In the genomic region with DNA sequence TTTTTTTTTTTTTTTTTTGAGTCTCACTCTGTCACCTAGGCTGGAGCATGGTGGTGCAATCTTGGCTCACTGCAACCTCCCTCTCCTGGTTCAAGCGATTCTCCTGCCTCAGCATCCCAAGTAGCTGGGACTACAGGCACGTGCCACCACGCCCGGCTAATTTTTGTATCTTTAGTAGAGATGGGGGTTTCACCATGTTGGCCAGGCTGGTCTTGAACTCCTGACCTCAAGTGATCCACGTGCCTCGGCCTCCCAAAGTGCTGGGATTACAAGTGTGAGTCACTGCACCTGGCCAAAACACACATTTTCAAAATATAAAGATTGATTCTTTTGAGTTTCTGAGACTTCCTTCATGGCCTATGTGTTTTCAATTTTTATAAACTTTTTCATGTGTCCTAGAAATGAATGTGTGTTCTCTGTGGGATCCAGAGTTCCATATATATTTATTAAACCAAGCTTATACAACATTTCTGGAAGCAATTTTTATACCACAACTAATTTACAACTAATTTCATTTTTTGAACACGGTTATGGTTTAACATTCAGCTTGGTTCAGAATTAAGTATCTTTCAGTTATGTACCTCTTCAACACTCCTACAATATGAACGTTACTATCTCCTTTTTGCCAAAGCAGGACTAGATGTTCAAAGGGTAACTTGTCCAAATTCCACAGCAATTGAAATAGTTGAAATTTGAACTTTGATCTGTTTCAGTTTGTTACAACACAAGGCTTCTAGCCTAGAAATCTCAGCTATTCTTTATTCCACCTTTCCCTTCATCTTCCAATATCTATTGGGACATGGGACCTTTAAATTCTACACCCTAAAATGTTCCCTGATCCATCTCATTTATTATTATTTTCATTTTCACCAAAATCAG, we compare ENCODE assay signal across 1 cellular context.
A peak's percentile ranks its signal among the peaks of the same experiment; 100 is the strongest.
TF ChIP-seq lines count a peak whose summit lies in the region.

No MANE protein-coding gene starts in this region.

TF ChIP-seq in HepG2, 621 proteins besides CTCF, POLR2A, EP300 and RAD21 (continues in another document):
- TF ChIP-seq, protein P1, sequence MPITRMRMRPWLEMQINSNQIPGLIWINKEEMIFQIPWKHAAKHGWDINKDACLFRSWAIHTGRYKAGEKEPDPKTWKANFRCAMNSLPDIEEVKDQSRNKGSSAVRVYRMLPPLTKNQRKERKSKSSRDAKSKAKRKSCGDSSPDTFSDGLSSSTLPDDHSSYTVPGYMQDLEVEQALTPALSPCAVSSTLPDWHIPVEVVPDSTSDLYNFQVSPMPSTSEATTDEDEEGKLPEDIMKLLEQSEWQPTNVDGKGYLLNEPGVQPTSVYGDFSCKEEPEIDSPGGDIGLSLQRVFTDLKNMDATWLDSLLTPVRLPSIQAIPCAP (CRISPR knock-in tag; IDR thresholded peaks at IDR 0.05; ENCODE audit: low read depth): no peak
- TF ChIP-seq GATAD1 (CRISPR knock-in tag; IDR thresholded peaks at IDR 0.05): peak; percentile 31; the same call in 1 of the 2 replicates
- TF ChIP-seq, protein P2, sequence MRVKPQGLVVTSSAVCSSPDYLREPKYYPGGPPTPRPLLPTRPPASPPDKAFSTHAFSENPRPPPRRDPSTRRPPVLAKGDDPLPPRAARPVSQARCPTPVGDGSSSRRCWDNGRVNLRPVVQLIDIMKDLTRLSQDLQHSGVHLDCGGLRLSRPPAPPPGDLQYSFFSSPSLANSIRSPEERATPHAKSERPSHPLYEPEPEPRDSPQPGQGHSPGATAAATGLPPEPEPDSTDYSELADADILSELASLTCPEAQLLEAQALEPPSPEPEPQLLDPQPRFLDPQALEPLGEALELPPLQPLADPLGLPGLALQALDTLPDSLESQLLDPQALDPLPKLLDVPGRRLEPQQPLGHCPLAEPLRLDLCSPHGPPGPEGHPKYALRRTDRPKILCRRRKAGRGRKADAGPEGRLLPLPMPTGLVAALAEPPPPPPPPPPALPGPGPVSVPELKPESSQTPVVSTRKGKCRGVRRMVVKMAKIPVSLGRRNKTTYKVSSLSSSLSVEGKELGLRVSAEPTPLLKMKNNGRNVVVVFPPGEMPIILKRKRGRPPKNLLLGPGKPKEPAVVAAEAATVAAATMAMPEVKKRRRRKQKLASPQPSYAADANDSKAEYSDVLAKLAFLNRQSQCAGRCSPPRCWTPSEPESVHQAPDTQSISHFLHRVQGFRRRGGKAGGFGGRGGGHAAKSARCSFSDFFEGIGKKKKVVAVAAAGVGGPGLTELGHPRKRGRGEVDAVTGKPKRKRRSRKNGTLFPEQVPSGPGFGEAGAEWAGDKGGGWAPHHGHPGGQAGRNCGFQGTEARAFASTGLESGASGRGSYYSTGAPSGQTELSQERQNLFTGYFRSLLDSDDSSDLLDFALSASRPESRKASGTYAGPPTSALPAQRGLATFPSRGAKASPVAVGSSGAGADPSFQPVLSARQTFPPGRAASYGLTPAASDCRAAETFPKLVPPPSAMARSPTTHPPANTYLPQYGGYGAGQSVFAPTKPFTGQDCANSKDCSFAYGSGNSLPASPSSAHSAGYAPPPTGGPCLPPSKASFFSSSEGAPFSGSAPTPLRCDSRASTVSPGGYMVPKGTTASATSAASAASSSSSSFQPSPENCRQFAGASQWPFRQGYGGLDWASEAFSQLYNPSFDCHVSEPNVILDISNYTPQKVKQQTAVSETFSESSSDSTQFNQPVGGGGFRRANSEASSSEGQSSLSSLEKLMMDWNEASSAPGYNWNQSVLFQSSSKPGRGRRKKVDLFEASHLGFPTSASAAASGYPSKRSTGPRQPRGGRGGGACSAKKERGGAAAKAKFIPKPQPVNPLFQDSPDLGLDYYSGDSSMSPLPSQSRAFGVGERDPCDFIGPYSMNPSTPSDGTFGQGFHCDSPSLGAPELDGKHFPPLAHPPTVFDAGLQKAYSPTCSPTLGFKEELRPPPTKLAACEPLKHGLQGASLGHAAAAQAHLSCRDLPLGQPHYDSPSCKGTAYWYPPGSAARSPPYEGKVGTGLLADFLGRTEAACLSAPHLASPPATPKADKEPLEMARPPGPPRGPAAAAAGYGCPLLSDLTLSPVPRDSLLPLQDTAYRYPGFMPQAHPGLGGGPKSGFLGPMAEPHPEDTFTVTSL (CRISPR knock-in tag; IDR thresholded peaks at IDR 0.05; ENCODE audit: borderline replicate concordance): peak; percentile 73; the same call in 1 of the 2 replicates
- TF ChIP-seq ZNF790 (CRISPR knock-in tag; IDR thresholded peaks at IDR 0.05; ENCODE audit: borderline replicate concordance): no peak
- TF ChIP-seq ZMYM2 (CRISPR knock-in tag; IDR thresholded peaks at IDR 0.05): peak; percentile 71
- TF ChIP-seq NCOR1 (IDR thresholded peaks at IDR 0.05; ENCODE audit: borderline replicate concordance, low read length): peak; percentile 94
- TF ChIP-seq MED1 (CRISPR knock-in tag; IDR thresholded peaks at IDR 0.05): 0 out of 2 replicates have a peak, but pooled peaks have one; percentile 23
- TF ChIP-seq, protein P3, sequence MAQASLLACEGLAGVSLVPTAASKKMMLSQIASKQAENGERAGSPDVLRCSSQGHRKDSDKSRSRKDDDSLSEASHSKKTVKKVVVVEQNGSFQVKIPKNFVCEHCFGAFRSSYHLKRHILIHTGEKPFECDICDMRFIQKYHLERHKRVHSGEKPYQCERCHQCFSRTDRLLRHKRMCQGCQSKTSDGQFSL (CRISPR knock-in tag; IDR thresholded peaks at IDR 0.05): no peak
- TF ChIP-seq HMG20B (CRISPR knock-in tag; conservative IDR thresholded peaks at IDR 0.05): peak; percentile 76
- TF ChIP-seq, protein P4, sequence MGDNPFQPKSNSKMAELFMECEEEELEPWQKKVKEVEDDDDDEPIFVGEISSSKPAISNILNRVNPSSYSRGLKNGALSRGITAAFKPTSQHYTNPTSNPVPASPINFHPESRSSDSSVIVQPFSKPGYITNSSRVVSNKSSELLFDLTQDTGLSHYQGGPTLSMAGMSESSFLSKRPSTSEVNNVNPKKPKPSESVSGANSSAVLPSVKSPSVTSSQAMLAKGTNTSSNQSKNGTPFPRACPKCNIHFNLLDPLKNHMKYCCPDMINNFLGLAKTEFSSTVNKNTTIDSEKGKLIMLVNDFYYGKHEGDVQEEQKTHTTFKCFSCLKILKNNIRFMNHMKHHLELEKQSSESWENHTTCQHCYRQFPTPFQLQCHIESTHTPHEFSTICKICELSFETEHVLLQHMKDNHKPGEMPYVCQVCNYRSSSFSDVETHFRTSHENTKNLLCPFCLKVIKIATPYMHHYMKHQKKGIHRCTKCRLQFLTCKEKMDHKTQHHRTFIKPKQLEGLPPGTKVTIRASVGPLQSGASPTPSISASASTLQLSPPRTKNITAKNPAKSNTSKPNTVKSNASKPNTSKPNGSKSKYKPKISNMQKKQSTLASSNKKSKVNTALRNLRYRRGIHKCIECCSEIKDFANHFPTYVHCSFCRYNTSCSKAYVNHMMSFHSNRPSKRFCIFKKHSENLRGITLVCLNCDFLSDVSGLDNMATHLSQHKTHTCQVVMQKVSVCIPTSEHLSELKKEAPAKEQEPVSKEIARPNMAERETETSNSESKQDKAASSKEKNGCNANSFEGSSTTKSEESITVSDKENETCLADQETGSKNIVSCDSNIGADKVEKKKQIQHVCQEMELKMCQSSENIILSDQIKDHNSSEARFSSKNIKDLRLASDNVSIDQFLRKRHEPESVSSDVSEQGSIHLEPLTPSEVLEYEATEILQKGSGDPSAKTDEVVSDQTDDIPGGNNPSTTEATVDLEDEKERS (CRISPR knock-in tag; IDR thresholded peaks at IDR 0.05): 0 out of 2 replicates have a peak, but pooled peaks have one; percentile 51
- TF ChIP-seq, protein P5, sequence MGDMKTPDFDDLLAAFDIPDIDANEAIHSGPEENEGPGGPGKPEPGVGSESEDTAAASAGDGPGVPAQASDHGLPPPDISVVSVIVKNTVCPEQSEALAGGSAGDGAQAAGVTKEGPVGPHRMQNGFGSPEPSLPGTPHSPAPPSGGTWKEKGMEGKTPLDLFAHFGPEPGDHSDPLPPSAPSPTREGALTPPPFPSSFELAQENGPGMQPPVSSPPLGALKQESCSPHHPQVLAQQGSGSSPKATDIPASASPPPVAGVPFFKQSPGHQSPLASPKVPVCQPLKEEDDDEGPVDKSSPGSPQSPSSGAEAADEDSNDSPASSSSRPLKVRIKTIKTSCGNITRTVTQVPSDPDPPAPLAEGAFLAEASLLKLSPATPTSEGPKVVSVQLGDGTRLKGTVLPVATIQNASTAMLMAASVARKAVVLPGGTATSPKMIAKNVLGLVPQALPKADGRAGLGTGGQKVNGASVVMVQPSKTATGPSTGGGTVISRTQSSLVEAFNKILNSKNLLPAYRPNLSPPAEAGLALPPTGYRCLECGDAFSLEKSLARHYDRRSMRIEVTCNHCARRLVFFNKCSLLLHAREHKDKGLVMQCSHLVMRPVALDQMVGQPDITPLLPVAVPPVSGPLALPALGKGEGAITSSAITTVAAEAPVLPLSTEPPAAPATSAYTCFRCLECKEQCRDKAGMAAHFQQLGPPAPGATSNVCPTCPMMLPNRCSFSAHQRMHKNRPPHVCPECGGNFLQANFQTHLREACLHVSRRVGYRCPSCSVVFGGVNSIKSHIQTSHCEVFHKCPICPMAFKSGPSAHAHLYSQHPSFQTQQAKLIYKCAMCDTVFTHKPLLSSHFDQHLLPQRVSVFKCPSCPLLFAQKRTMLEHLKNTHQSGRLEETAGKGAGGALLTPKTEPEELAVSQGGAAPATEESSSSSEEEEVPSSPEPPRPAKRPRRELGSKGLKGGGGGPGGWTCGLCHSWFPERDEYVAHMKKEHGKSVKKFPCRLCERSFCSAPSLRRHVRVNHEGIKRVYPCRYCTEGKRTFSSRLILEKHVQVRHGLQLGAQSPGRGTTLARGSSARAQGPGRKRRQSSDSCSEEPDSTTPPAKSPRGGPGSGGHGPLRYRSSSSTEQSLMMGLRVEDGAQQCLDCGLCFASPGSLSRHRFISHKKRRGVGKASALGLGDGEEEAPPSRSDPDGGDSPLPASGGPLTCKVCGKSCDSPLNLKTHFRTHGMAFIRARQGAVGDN (CRISPR knock-in tag; IDR thresholded peaks at IDR 0.05): 0 out of 2 replicates have a peak, but pooled peaks have one; percentile 17
- TF ChIP-seq, protein P6, sequence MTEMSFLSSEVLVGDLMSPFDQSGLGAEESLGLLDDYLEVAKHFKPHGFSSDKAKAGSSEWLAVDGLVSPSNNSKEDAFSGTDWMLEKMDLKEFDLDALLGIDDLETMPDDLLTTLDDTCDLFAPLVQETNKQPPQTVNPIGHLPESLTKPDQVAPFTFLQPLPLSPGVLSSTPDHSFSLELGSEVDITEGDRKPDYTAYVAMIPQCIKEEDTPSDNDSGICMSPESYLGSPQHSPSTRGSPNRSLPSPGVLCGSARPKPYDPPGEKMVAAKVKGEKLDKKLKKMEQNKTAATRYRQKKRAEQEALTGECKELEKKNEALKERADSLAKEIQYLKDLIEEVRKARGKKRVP (CRISPR knock-in tag; IDR thresholded peaks at IDR 0.05): peak in 1 of 2 experiments; percentile 46; a peak in 1 of 4 replicates
- TF ChIP-seq, protein P7, sequence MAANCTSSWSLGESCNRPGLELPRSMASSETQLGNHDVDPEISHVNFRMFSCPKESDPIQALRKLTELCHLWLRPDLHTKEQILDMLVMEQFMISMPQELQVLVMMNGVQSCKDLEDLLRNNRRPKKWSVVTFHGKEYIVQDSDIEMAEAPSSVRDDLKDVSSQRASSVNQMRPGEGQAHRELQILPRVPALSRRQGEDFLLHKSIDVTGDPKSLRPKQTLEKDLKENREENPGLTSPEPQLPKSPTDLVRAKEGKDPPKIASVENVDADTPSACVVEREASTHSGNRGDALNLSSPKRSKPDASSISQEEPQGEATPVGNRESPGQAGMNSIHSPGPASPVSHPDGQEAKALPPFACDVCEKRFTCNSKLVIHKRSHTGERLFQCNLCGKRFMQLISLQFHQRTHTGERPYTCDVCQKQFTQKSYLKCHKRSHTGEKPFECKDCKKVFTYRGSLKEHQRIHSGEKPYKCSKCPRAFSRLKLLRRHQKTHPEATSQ (CRISPR knock-in tag; IDR thresholded peaks at IDR 0.05; ENCODE audit: borderline replicate concordance): peak; percentile 28; the same call in 1 of the 2 replicates
- TF ChIP-seq ZNF546 (CRISPR knock-in tag; conservative IDR thresholded peaks at IDR 0.05): no peak
- TF ChIP-seq SRSF4 (IDR thresholded peaks at IDR 0.05; ENCODE audit: low read depth, low read length, poor library complexity, severe bottlenecking): no peak
- no peak for TF ChIP-seq NR2C2 (CRISPR knock-in tag; IDR thresholded peaks at IDR 0.05; ENCODE audit: borderline replicate concordance)
- TF ChIP-seq, protein P8, sequence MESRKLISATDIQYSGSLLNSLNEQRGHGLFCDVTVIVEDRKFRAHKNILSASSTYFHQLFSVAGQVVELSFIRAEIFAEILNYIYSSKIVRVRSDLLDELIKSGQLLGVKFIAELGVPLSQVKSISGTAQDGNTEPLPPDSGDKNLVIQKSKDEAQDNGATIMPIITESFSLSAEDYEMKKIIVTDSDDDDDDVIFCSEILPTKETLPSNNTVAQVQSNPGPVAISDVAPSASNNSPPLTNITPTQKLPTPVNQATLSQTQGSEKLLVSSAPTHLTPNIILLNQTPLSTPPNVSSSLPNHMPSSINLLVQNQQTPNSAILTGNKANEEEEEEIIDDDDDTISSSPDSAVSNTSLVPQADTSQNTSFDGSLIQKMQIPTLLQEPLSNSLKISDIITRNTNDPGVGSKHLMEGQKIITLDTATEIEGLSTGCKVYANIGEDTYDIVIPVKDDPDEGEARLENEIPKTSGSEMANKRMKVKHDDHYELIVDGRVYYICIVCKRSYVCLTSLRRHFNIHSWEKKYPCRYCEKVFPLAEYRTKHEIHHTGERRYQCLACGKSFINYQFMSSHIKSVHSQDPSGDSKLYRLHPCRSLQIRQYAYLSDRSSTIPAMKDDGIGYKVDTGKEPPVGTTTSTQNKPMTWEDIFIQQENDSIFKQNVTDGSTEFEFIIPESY (CRISPR knock-in tag; IDR thresholded peaks at IDR 0.05): no peak
- 0 out of 2 replicates have a peak, but pooled peaks have one; percentile 32 for TF ChIP-seq ZNF614 (CRISPR knock-in tag; IDR thresholded peaks at IDR 0.05; ENCODE audit: borderline replicate concordance)
- 0 out of 2 replicates have a peak, but pooled peaks have one; percentile 24 for TF ChIP-seq ZMYM3 (CRISPR knock-in tag; IDR thresholded peaks at IDR 0.05)
- TF ChIP-seq CEBPG (CRISPR knock-in tag; IDR thresholded peaks at IDR 0.05): peak; percentile 84
- peak; percentile 50 for TF ChIP-seq FOSL2 (CRISPR knock-in tag; IDR thresholded peaks at IDR 0.05)
- TF ChIP-seq, protein P9, sequence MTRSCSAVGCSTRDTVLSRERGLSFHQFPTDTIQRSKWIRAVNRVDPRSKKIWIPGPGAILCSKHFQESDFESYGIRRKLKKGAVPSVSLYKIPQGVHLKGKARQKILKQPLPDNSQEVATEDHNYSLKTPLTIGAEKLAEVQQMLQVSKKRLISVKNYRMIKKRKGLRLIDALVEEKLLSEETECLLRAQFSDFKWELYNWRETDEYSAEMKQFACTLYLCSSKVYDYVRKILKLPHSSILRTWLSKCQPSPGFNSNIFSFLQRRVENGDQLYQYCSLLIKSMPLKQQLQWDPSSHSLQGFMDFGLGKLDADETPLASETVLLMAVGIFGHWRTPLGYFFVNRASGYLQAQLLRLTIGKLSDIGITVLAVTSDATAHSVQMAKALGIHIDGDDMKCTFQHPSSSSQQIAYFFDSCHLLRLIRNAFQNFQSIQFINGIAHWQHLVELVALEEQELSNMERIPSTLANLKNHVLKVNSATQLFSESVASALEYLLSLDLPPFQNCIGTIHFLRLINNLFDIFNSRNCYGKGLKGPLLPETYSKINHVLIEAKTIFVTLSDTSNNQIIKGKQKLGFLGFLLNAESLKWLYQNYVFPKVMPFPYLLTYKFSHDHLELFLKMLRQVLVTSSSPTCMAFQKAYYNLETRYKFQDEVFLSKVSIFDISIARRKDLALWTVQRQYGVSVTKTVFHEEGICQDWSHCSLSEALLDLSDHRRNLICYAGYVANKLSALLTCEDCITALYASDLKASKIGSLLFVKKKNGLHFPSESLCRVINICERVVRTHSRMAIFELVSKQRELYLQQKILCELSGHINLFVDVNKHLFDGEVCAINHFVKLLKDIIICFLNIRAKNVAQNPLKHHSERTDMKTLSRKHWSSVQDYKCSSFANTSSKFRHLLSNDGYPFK (CRISPR knock-in tag; IDR thresholded peaks at IDR 0.05; ENCODE audit: borderline replicate concordance): no peak
- no peak; the same call in 1 of the 2 replicates for TF ChIP-seq NR2F6 (IDR thresholded peaks at IDR 0.05)
- TF ChIP-seq NR2F6 (CRISPR knock-in tag; IDR thresholded peaks at IDR 0.05): no peak; the same call in 1 of the 2 replicates
- peak; percentile 84 for TF ChIP-seq MIXL1 (CRISPR knock-in tag; IDR thresholded peaks at IDR 0.05)
- TF ChIP-seq LCORL (IDR thresholded peaks at IDR 0.05): peak; percentile 89
- peak; percentile 74 for TF ChIP-seq LCORL (CRISPR knock-in tag; IDR thresholded peaks at IDR 0.05)
